25 cellular contexts compared by ENCODE assay signal in genomic region chr15:26620528-26620927, GRCh38.
DNase-seq lines count a peak whose midpoint lies in the region; ATAC-seq and TF ChIP-seq lines count a peak whose summit lies in the region.
"Had no signal": no experiment of that assay in that cellular context is flagged by ENCODE, and none has a peak within 500 bp of the region (broad histone marks: within the 10 kb centered on the region; RNA-seq: fewer than 3 reads in every experiment).

No MANE protein-coding gene starts in this region.

- H3K27ac ChIP-seq in SK-N-SH (ENCODE audit: low read depth in 2 of 2, low read length in 1 of 2), result no peak overlapping the region; a peak in 1 of 4 replicates
- H3K27ac ChIP-seq in PC-3 (ENCODE audit: low read length), result no peak overlapping the region
- H3K27ac ChIP-seq: GM23248, HL-60, KMS-11, SJSA1 had no signal

- no peaks in the 10 kb centered on the region for H3K9me2 ChIP-seq in SK-N-SH
- no peaks in the 10 kb centered on the region for H3K9me2 ChIP-seq in PC-3 (replicated peaks; ENCODE audit: low read length)

- no peak overlapping the region for H2AFZ ChIP-seq in SK-N-SH (ENCODE audit: low read depth)
- no peak overlapping the region for H2AFZ ChIP-seq in PC-3 (ENCODE audit: low read length)
- H2AFZ ChIP-seq: GM23248 had no signal

- POLR2A ChIA-PET in SK-N-SH (lab: Yijun Ruan, JAX), result no interaction called here
- POLR2A ChIA-PET in PC-3 (lab: Charles Lee; ENCODE audit: unreplicated experiment), result no interaction called here

- peaks cover 8% of the 10 kb centered on the region for H3K9me3 Mint-ChIP-seq in glutamatergic neuron (ENCODE audit: unreplicated experiment)

- BruUV-seq in PC-3 (replicated peaks; lab: Mats Ljungman, UMichigan), result no TSS peak

- WGBS in SK-N-SH (ENCODE audit: low lambda C conversion rate), result 34% methylated on average over 4 of the region's 4 CpGs

- H3K27me3 ChIP-seq in SK-N-SH (ENCODE audit: insufficient read depth), result no peaks in the 10 kb centered on the region
- no peaks in the 10 kb centered on the region for H3K27me3 ChIP-seq in PC-3 (ENCODE audit: low read length)
- H3K27me3 ChIP-seq: SJSA1 had no signal

- ATAC-seq in SK-N-SH treated with all-trans-retinoic acid at 6 μM for 48 hours (no peak), PC-3 (peak; percentile 31; the same call in 1 of the 2 replicates), HG02642 (IDR thresholded peaks at IDR 0.05; ENCODE audit: poor library complexity, unreplicated experiment) (no peak)
- ATAC-seq: GM12878 had no signal

- H3K9me3 ChIP-seq in SK-N-SH (0 out of 2 replicates have a peak, but pooled peaks cover 2% of the 10 kb centered on the region), PC-3 (ENCODE audit: low read length) (no peaks in the 10 kb centered on the region)
- H3K9me3 ChIP-seq: HAP-1, SJSA1 had no signal

- H3K79me2 ChIP-seq in SK-N-SH (ENCODE audit: insufficient read depth) (no peaks in the 10 kb centered on the region), PC-3 (ENCODE audit: low read length) (no peaks in the 10 kb centered on the region)

- H4K20me1 ChIP-seq in SK-N-SH (ENCODE audit: insufficient read depth) (no peaks in the 10 kb centered on the region), PC-3 (ENCODE audit: low read length) (no peaks in the 10 kb centered on the region)

- no peak for TF ChIP-seq RAD21 in SK-N-SH (IDR thresholded peaks at IDR 0.05; ENCODE audit: low read length)

- CTCF ChIA-PET in SK-N-SH (lab: Yijun Ruan, JAX) (interaction anchor here (0.6 kb wide), 1 partner anchor 69 kb away, joined by 3 read pairs; no protein-coding TSS in a partner anchor), PC-3 (lab: Charles Lee) (no interaction called here)

- no peak overlapping the region for H3K4me2 ChIP-seq in SK-N-SH
- no peak overlapping the region for H3K4me2 ChIP-seq in PC-3 (ENCODE audit: low read length)
- H3K4me2 ChIP-seq: KMS-11 had no signal

- TF ChIP-seq EP300 in SK-N-SH (IDR thresholded peaks at IDR 0.05; ENCODE audit: borderline replicate concordance in 1 of 2, low read depth in 1 of 2, low read length in 1 of 2), result no peak

- TF ChIP-seq CTCF in SK-N-SH (IDR thresholded peaks at IDR 0.05), result no peak
- TF ChIP-seq CTCF in PC-3 (conservative IDR thresholded peaks at IDR 0.05; ENCODE audit: low read depth, low read length), result no peak
- TF ChIP-seq CTCF in glutamatergic neuron (IDR thresholded peaks at IDR 0.05; ENCODE audit: partially characterized antibody, unreplicated experiment), result no peak

- peaks cover 2% of the 10 kb centered on the region for H3K27me3 Mint-ChIP-seq in glutamatergic neuron (ENCODE audit: unreplicated experiment)
- H3K27me3 Mint-ChIP-seq: IgD-negative memory B cell had no signal

- intact Hi-C loops in PC-3 (cut with micrococcal nuclease), result loop anchor here (10.0 kb wide), 1 partner anchor 536 kb away; no protein-coding TSS in a partner anchor
- intact Hi-C loops in posterior vena cava (cut with DNase I), result no loop called here

- H3K4me3 ChIP-seq in SK-N-SH (ENCODE audit: low read depth in 2 of 2, low read length in 1 of 2) (no peak overlapping the region), PC-3 (ENCODE audit: low read length) (no peak overlapping the region)
- H3K4me3 ChIP-seq: GM12878, GM23248, HAP-1, SJSA1 had no signal

- H3K4me1 Mint-ChIP-seq in glutamatergic neuron (ENCODE audit: low read depth, unreplicated experiment), result peaks cover 25% of the 10 kb centered on the region
- H3K4me1 Mint-ChIP-seq: CD4-positive, alpha-beta memory T cell; IgD-negative memory B cell had no signal

- no peak overlapping the region for H3K4me3 Mint-ChIP-seq in glutamatergic neuron (ENCODE audit: unreplicated experiment)
- H3K4me3 Mint-ChIP-seq: CD4-positive, alpha-beta memory T cell; HFFc6; IgD-negative memory B cell had no signal

- H3K9ac ChIP-seq in SK-N-SH (no peak overlapping the region), PC-3 (ENCODE audit: low read length) (no peak overlapping the region)
- H3K9ac ChIP-seq: GM23248, KMS-11 had no signal

- H3F3A ChIP-seq in SK-N-SH (replicated peaks; ENCODE audit: insufficient read depth) (no peaks in the 10 kb centered on the region), PC-3 (ENCODE audit: low read length, unreplicated experiment) (no peaks in the 10 kb centered on the region)

- H3K4me1 ChIP-seq in SK-N-SH (ENCODE audit: control insufficient read depth in 1 of 2, insufficient read depth in 2 of 2, low read depth in 1 of 2, low read length in 1 of 2) (peaks cover 0 to 7% of the 10 kb centered on the region in 2 experiments; a peak in 2 of 4 replicates), PC-3 (ENCODE audit: insufficient read depth, low read length) (peaks cover 6% of the 10 kb centered on the region)
- H3K4me1 ChIP-seq: Caco-2, HAP-1, SJSA1 had no signal

- H3K27ac Mint-ChIP-seq in glutamatergic neuron (ENCODE audit: unreplicated experiment), result peak overlapping the region; percentile 50
- H3K27ac Mint-ChIP-seq: CD4-positive, alpha-beta memory T cell; HFFc6; IgD-negative memory B cell had no signal

- DNase-seq in SK-N-SH (peak; percentile 46), PC-3 (no peak), glutamatergic neuron (no peak), mucosa of gallbladder (ENCODE audit: low spot score) (no peak), posterior vena cava (ENCODE audit: low spot score) (no peak)
- DNase-seq: C1 segment of cervical spinal cord; Caco-2; CD4-positive, alpha-beta memory T cell; GDM1; GM23248; HFFc6; MM.1S; NCI-H187 treated with DMSO at 0.1 percent for 48 hours; NCI-H510A; NCI-H774; Right ventricle myocardium superior; RPMI8226 had no signal

- H3K36me3 ChIP-seq in SK-N-SH (replicated peaks in 1 of 2; ENCODE audit: control insufficient read depth in 1 of 2, insufficient read depth in 2 of 2, low read length in 1 of 2) (no peaks in the 10 kb centered on the region), PC-3 (ENCODE audit: low read depth, low read length) (no peaks in the 10 kb centered on the region; the same call in 1 of the 2 replicates)
- H3K36me3 ChIP-seq: SJSA1 had no signal

- peaks cover 6% of the 10 kb centered on the region for H3K36me3 Mint-ChIP-seq in glutamatergic neuron (ENCODE audit: unreplicated experiment)
- H3K36me3 Mint-ChIP-seq: CD4-positive, alpha-beta memory T cell had no signal

TF ChIP-seq in SK-N-SH, 30 proteins besides CTCF, POLR2A, EP300 and RAD21:
- TF ChIP-seq JUND (IDR thresholded peaks at IDR 0.05), result no peak
- TF ChIP-seq GATA2 (CRISPR knock-in tag; IDR thresholded peaks at IDR 0.05), result peak; percentile 5; the same call in 1 of the 2 replicates

TF ChIP-seq in SK-N-SH treated with all-trans-retinoic acid at 6 μM for 48 hours, 23 proteins besides CTCF, POLR2A, EP300 and RAD21:
- TF ChIP-seq TCF4 (CRISPR knock-in tag; IDR thresholded peaks at IDR 0.05; ENCODE audit: borderline replicate concordance) (no peak), OSR1 (CRISPR knock-in tag; IDR thresholded peaks at IDR 0.05) (no peak), POU6F1 (CRISPR knock-in tag; IDR thresholded peaks at IDR 0.05; ENCODE audit: borderline replicate concordance, low read depth) (no peak), ARNTL (CRISPR knock-in tag; IDR thresholded peaks at IDR 0.05; ENCODE audit: borderline replicate concordance, low read depth) (no peak), BACH2 (CRISPR knock-in tag; IDR thresholded peaks at IDR 0.05; ENCODE audit: borderline replicate concordance) (no peak), RARB (CRISPR knock-in tag; IDR thresholded peaks at IDR 0.05) (no peak), ZFP3 (CRISPR knock-in tag; IDR thresholded peaks at IDR 0.05) (no peak)
- TF ChIP-seq, protein P1, sequence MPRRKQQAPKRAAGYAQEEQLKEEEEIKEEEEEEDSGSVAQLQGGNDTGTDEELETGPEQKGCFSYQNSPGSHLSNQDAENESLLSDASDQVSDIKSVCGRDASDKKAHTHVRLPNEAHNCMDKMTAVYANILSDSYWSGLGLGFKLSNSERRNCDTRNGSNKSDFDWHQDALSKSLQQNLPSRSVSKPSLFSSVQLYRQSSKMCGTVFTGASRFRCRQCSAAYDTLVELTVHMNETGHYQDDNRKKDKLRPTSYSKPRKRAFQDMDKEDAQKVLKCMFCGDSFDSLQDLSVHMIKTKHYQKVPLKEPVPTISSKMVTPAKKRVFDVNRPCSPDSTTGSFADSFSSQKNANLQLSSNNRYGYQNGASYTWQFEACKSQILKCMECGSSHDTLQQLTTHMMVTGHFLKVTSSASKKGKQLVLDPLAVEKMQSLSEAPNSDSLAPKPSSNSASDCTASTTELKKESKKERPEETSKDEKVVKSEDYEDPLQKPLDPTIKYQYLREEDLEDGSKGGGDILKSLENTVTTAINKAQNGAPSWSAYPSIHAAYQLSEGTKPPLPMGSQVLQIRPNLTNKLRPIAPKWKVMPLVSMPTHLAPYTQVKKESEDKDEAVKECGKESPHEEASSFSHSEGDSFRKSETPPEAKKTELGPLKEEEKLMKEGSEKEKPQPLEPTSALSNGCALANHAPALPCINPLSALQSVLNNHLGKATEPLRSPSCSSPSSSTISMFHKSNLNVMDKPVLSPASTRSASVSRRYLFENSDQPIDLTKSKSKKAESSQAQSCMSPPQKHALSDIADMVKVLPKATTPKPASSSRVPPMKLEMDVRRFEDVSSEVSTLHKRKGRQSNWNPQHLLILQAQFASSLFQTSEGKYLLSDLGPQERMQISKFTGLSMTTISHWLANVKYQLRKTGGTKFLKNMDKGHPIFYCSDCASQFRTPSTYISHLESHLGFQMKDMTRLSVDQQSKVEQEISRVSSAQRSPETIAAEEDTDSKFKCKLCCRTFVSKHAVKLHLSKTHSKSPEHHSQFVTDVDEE (CRISPR knock-in tag; IDR thresholded peaks at IDR 0.05), result no peak
TF ChIP-seq in SK-N-SH treated with all-trans-retinoic acid at 6 μM for 48 hours: peak in this region for 0.
